Comparison of ENCODE assay signal across 8 cellular contexts in genomic region chr22:49969751-49970527, GRCh38. TPM values are rescaled to one million over a fixed set of nuclear protein-coding genes. Genes with fewer than 3 reads are reported as not detected.
DNase-seq lines count a peak whose midpoint lies in the region; ATAC-seq and TF ChIP-seq lines count a peak whose summit lies in the region.

No MANE protein-coding gene starts in this region.

- H3K4me3 ChIP-seq in gastroesophageal sphincter (no peak overlapping the region), spleen (peak overlapping the region in 1 of 8 donors; percentile 70)

- H3K27ac ChIP-seq in gastroesophageal sphincter (peak overlapping the region in 3 of 4 donors; percentile 89 to 98 (median 96)), spleen (peak overlapping the region in 7 of 8 donors; percentile 14 to 99 (median 87))

- no peak for DNase-seq in T-helper 2 cell treated with Interferon-gamma antibody and Interleukin-4, amounts not matched to agents 5 μg/mL and 100 μg/mL, for 36 hours (ENCODE audit: low spot score)
- DNase-seq in spleen, result peak; percentile 80
- no peak for DNase-seq in SKM-1 (lab: John Stamatoyannopoulos, UW; ENCODE audit: unreplicated experiment)
- no peak for DNase-seq in NK-92 treated with Interleukin-12 subunit alpha and Interleukin-12 subunit beta, amount 100 ng/mL, for 24 hours (lab: John Stamatoyannopoulos, UW)
- no peak for DNase-seq in KG1 (lab: John Stamatoyannopoulos, UW)

- H3K36me3 ChIP-seq in gastroesophageal sphincter, result peaks cover 0 to 8% of the 10 kb centered on the region in 2 donors
- H3K36me3 ChIP-seq in spleen, result peaks cover 0 to 11% (median under 1%) of the 10 kb centered on the region in 6 donors

- H3K9me3 Mint-ChIP-seq in T-helper 2 cell treated with Interferon-gamma antibody and Interleukin-4, amounts not matched to agents 5 μg/mL and 100 μg/mL, for 36 hours, result no peaks in the 10 kb centered on the region

- 67% methylated on average over 1 of the region's 8 CpGs; no CpG with 5 or more reads in 1 of the 2 donors for WGBS in gastroesophageal sphincter (ENCODE audit: low coverage in 1 of 2), 2 donors
- 85 to 90% (median 87%) methylated on average over 3 to 8 of the region's 8 CpGs for WGBS in spleen, 5 donors

- H3K36me3 Mint-ChIP-seq in T-helper 2 cell treated with Interferon-gamma antibody and Interleukin-4, amounts not matched to agents 5 μg/mL and 100 μg/mL, for 36 hours (ENCODE audit: low read depth), result no peaks in the 10 kb centered on the region

- peak; percentile 1 for ATAC-seq in GM21360 (IDR thresholded peaks at IDR 0.05; ENCODE audit: unreplicated experiment)
- ATAC-seq in gastroesophageal sphincter, result no peak
- no peak for ATAC-seq in HG02678 (IDR thresholded peaks at IDR 0.05; ENCODE audit: unreplicated experiment)

- intact Hi-C loops in spleen (cut with DNase I; ENCODE audit: low total_unique reads), result loop anchor here (5.0 kb wide), 1 partner anchor 38 kb away; no protein-coding TSS in a partner anchor

- TF ChIP-seq CTCF in gastroesophageal sphincter (IDR thresholded peaks at IDR 0.05) (no peak), spleen (IDR thresholded peaks at IDR 0.05 in 8 of 11, conservative IDR thresholded peaks at IDR 0.05 in 3 of 11) (no peak)

- peak overlapping the region; percentile 94 for H3K27ac Mint-ChIP-seq in T-helper 2 cell treated with Interferon-gamma antibody and Interleukin-4, amounts not matched to agents 5 μg/mL and 100 μg/mL, for 36 hours

- peaks cover 5% of the 10 kb centered on the region for H3K4me1 Mint-ChIP-seq in T-helper 2 cell treated with Interferon-gamma antibody and Interleukin-4, amounts not matched to agents 5 μg/mL and 100 μg/mL, for 36 hours (ENCODE audit: low read depth)

- no peak overlapping the region for H3K4me3 Mint-ChIP-seq in T-helper 2 cell treated with Interferon-gamma antibody and Interleukin-4, amounts not matched to agents 5 μg/mL and 100 μg/mL, for 36 hours

- H3K4me1 ChIP-seq in gastroesophageal sphincter (peaks cover 0 to 77% (median 48%) of the 10 kb centered on the region in 3 donors), spleen (peaks cover 37 to 77% (median 70%) of the 10 kb centered on the region in 6 donors)

- TF ChIP-seq POLR2A in gastroesophageal sphincter (IDR thresholded peaks at IDR 0.05) (no peak), spleen (IDR thresholded peaks at IDR 0.05) (no peak)

- no peaks in the 10 kb centered on the region for H3K27me3 Mint-ChIP-seq in T-helper 2 cell treated with Interferon-gamma antibody and Interleukin-4, amounts not matched to agents 5 μg/mL and 100 μg/mL, for 36 hours (ENCODE audit: low read depth)

- no peak for TF ChIP-seq EP300 in gastroesophageal sphincter (IDR thresholded peaks at IDR 0.05)

- H3K27me3 ChIP-seq in gastroesophageal sphincter (no peaks in the 10 kb centered on the region), spleen (replicated peaks in 1 of 7) (peaks cover 0 to 12% (median 0%) of the 10 kb centered on the region in 7 donors)

- no peaks in the 10 kb centered on the region for H3K9me3 ChIP-seq in gastroesophageal sphincter
- no peaks in the 10 kb centered on the region for H3K9me3 ChIP-seq in spleen

RNA-seq across cellular contexts. Expression of gene PIM3, which starts 9.4 kb away (rescaled TPM):
- total RNA-seq in gastroesophageal sphincter (10 to 100 TPM; 30.0 to 58.3 (median 46.4) TPM), spleen (100 to 1,000 TPM in 5 of 7 donors, 10 to 100 TPM in 2; 72.1 to 134 (median 109) TPM)
- polyA plus RNA-seq in spleen, result 10 to 100 TPM; 49.5 to 84.4 (median 52.0) TPM

RNA-seq across cellular contexts. Expression of gene IL17REL, which starts 42.6 kb away (rescaled TPM):
- total RNA-seq in gastroesophageal sphincter (not detected), spleen (1 to 10 TPM in 2 of 7 donors, under 1 TPM in 5; 0.23 to 1.9 (median 0.94) TPM)
- 1 to 10 TPM in 1 of 3 donors, under 1 TPM in 2; 0.21 to 1.2 (median 0.33) TPM for polyA plus RNA-seq in spleen

RNA-seq across cellular contexts. Expression of gene CRELD2, which starts 51.5 kb away (rescaled TPM):
- total RNA-seq in gastroesophageal sphincter (10 to 100 TPM; 21.9 to 36.2 (median 30.9) TPM), spleen (10 to 100 TPM; 23.2 to 46.3 (median 38.1) TPM)
- 10 to 100 TPM; 16.2 to 26.3 (median 18.3) TPM for polyA plus RNA-seq in spleen

RNA-seq across cellular contexts. Expression of gene ALG12, which starts 51.7 kb away (rescaled TPM):
- total RNA-seq in gastroesophageal sphincter (10 to 100 TPM; 18.8 to 30.0 (median 22.6) TPM), spleen (10 to 100 TPM; 10.2 to 20.1 (median 13.3) TPM)
- polyA plus RNA-seq in spleen, result 1 to 10 TPM; 5.7 to 7.1 (median 5.9) TPM
